Comparison of ENCODE assay signal across 13 cellular contexts in genomic region chr1:40819101-40819500, GRCh38. TPM values are rescaled to one million over a fixed set of nuclear protein-coding genes. Genes with fewer than 3 reads are reported as not detected.
DNase-seq lines count a peak whose midpoint lies in the region; ATAC-seq and TF ChIP-seq lines count a peak whose summit lies in the region.
"Had no signal": no experiment of that assay in that cellular context is flagged by ENCODE, and none has a peak within 500 bp of the region (broad histone marks: within the 10 kb centered on the region; RNA-seq: fewer than 3 reads in every experiment).

No MANE protein-coding gene starts in this region.

- ATAC-seq in HG03469 (IDR thresholded peaks at IDR 0.05; ENCODE audit: unreplicated experiment) = no peak

- no peak overlapping the region for H2BK120ac ChIP-seq in mesendoderm (ENCODE audit: low read depth, low read length)

- H3K4me3 Mint-ChIP-seq in activated naive CD8-positive, alpha-beta T cell treated with anti-CD3 and anti-CD28 coated beads for 36 hours = peak overlapping the region; percentile 76

- H3K27me3 ChIP-seq in ACC112 (ENCODE audit: insufficient read depth, low read length) (peaks cover 21% of the 10 kb centered on the region), DOHH2 (ENCODE audit: control insufficient read depth, low read length) (peaks cover 22% of the 10 kb centered on the region), mesendoderm (ENCODE audit: insufficient read depth, low read length, poor library complexity) (no peaks in the 10 kb centered on the region), colonic mucosa (no peaks in the 10 kb centered on the region)

- peak overlapping the region; percentile 74 for H3K56ac ChIP-seq in mesendoderm (ENCODE audit: low read length)

- no CpG with 5 or more reads among the region's 26 CpGs for WGBS in mesendoderm (ENCODE audit: extremely low coverage, insufficient coverage, low lambda C conversion rate)

- TF ChIP-seq CTCF in DOHH2 (IDR thresholded peaks at IDR 0.05; ENCODE audit: low read depth, low read length, poor library complexity, severe bottlenecking) = no peak
- no peak for TF ChIP-seq CTCF in colonic mucosa (IDR thresholded peaks at IDR 0.05)

- H3K4me1 Mint-ChIP-seq in activated naive CD8-positive, alpha-beta T cell treated with anti-CD3 and anti-CD28 coated beads for 36 hours = peaks cover 9% of the 10 kb centered on the region

- H3K36me3 ChIP-seq in ACC112 (ENCODE audit: insufficient read depth, low read length) (no peaks in the 10 kb centered on the region), DOHH2 (ENCODE audit: control insufficient read depth, low read length) (no peaks in the 10 kb centered on the region), mesendoderm (ENCODE audit: control insufficient read depth, insufficient read depth, low read length) (no peaks in the 10 kb centered on the region), colonic mucosa (no peaks in the 10 kb centered on the region)

- H3K27ac ChIP-seq in ACC112 (ENCODE audit: low read depth, low read length) = no peak overlapping the region
- H3K27ac ChIP-seq in DOHH2 (ENCODE audit: low read depth, low read length) = no peak overlapping the region
- H3K27ac ChIP-seq in mesendoderm (ENCODE audit: low read depth, low read length) = no peak overlapping the region
- H3K27ac ChIP-seq in colonic mucosa = no peak overlapping the region
- H3K27ac ChIP-seq: C4-2B, stomach had no signal

- in situ Hi-C loops in KBM-7 (cut with MboI; ENCODE audit: low pct_unique_long_range_greater_than_20kb, low sequenced_read_pairs) = no loop called here

- H3K9me2 ChIP-seq in DOHH2 (replicated peaks; ENCODE audit: control insufficient read depth, low read length) = no peaks in the 10 kb centered on the region

- H3K9me3 Mint-ChIP-seq in activated naive CD8-positive, alpha-beta T cell treated with anti-CD3 and anti-CD28 coated beads for 36 hours = no peaks in the 10 kb centered on the region

- H2AFZ ChIP-seq in ACC112 (ENCODE audit: low read length, unreplicated experiment) = no peak overlapping the region

- no peak overlapping the region for H4K8ac ChIP-seq in mesendoderm (ENCODE audit: low read depth, low read length)

- H3K23ac ChIP-seq in mesendoderm (ENCODE audit: low read length) = no peak overlapping the region

- no peaks in the 10 kb centered on the region for H4K20me1 ChIP-seq in DOHH2 (ENCODE audit: control insufficient read depth, insufficient read depth, low read depth, low read length)

- H3K9me3 ChIP-seq in DOHH2 (ENCODE audit: control insufficient read depth, insufficient read depth, low read length) (no peaks in the 10 kb centered on the region), colonic mucosa (no peaks in the 10 kb centered on the region)
- H3K9me3 ChIP-seq: stomach had no signal

- H3K4ac ChIP-seq in mesendoderm (ENCODE audit: low read depth, low read length) = no peak overlapping the region

- H3K79me1 ChIP-seq in mesendoderm (ENCODE audit: low read length) = no peaks in the 10 kb centered on the region

- no peak overlapping the region for H2BK15ac ChIP-seq in mesendoderm (replicated peaks; ENCODE audit: low read depth)

- no peaks in the 10 kb centered on the region for H3K79me2 ChIP-seq in ACC112 (ENCODE audit: control insufficient read depth, insufficient read depth, low read length, unreplicated experiment)
- H3K79me2 ChIP-seq in DOHH2 (ENCODE audit: control insufficient read depth, low read length) = no peaks in the 10 kb centered on the region
- H3K79me2 ChIP-seq in mesendoderm (ENCODE audit: control insufficient read depth, insufficient read depth, low read length) = no peaks in the 10 kb centered on the region

- H3K36me3 Mint-ChIP-seq in activated naive CD8-positive, alpha-beta T cell treated with anti-CD3 and anti-CD28 coated beads for 36 hours = no peaks in the 10 kb centered on the region

- no peaks in the 10 kb centered on the region for H3F3A ChIP-seq in DOHH2 (ENCODE audit: control insufficient read depth, insufficient read depth)

- no peak for DNase-seq in activated naive CD8-positive, alpha-beta T cell treated with anti-CD3 and anti-CD28 coated beads for 36 hours
- DNase-seq in mesendoderm (no peak), KBM-7 (no peak), EL (no peak), colonic mucosa (no peak)
- DNase-seq: hippocampal formation, SHP77 treated with DMSO at 0.1 percent for 48 hours had no signal

- no peak overlapping the region for H4K5ac ChIP-seq in mesendoderm (ENCODE audit: low read length)

- H3K4me2 ChIP-seq in DOHH2 (ENCODE audit: low read length) (peak overlapping the region; percentile 50; the same call in 1 of the 2 replicates), mesendoderm (ENCODE audit: low read length) (no peak overlapping the region)

- no peak overlapping the region for H2BK5ac ChIP-seq in mesendoderm (ENCODE audit: low read length)

- H3K18ac ChIP-seq in mesendoderm (ENCODE audit: low read length) = no peak overlapping the region

- H3K27me3 Mint-ChIP-seq in activated naive CD8-positive, alpha-beta T cell treated with anti-CD3 and anti-CD28 coated beads for 36 hours = peaks cover 3% of the 10 kb centered on the region

- no peaks in the 10 kb centered on the region for H3K4me1 ChIP-seq in ACC112 (ENCODE audit: control insufficient read depth, insufficient read depth, low read length, unreplicated experiment)
- 0 out of 2 replicates have a peak, but pooled peaks cover 7% of the 10 kb centered on the region for H3K4me1 ChIP-seq in DOHH2 (ENCODE audit: control insufficient read depth, low read length)
- no peaks in the 10 kb centered on the region for H3K4me1 ChIP-seq in mesendoderm (ENCODE audit: control insufficient read depth, low read depth, low read length)
- no peaks in the 10 kb centered on the region for H3K4me1 ChIP-seq in colonic mucosa

- intact Hi-C loops in colonic mucosa (cut with DNase I) = no loop called here

- H3K9ac ChIP-seq in mesendoderm (ENCODE audit: low read length) (peak overlapping the region; percentile 40), colonic mucosa (ENCODE audit: low read depth in 2 of 2, low read length in 2 of 2) (no peak overlapping the region)

- 0 out of 2 replicates have a peak overlapping the region, but pooled peaks have one; percentile 69 for H3K4me3 ChIP-seq in ACC112 (ENCODE audit: low read depth, low read length)
- H3K4me3 ChIP-seq in DOHH2 (ENCODE audit: low read length) = no peak overlapping the region
- no peak overlapping the region for H3K4me3 ChIP-seq in mesendoderm (ENCODE audit: low read length)
- H3K4me3 ChIP-seq in colonic mucosa = no peak overlapping the region
- H3K4me3 ChIP-seq: K562 had no signal

- H3K27ac Mint-ChIP-seq in activated naive CD8-positive, alpha-beta T cell treated with anti-CD3 and anti-CD28 coated beads for 36 hours = no peak overlapping the region

- H2AK5ac ChIP-seq in mesendoderm (ENCODE audit: low read length) = no peak overlapping the region

RNA-seq across cellular contexts. Expression of gene KCNQ4, which starts 35.5 kb away (rescaled TPM):
- under 1 TPM; 0.64 to 0.82 TPM for total RNA-seq in activated naive CD8-positive, alpha-beta T cell treated with anti-CD3 and anti-CD28 coated beads for 36 hours
- 0.63 TPM for polyA plus RNA-seq in mesendoderm (2013, experiment 1 of 2)
- 0.56 TPM for polyA plus RNA-seq in mesendoderm (2013, experiment 2 of 2)
- total RNA-seq in colonic mucosa = 1 to 10 TPM; 1.8 to 1.9 TPM

RNA-seq across cellular contexts. Expression of gene CITED4, which starts 43.1 kb away (rescaled TPM):
- total RNA-seq in activated naive CD8-positive, alpha-beta T cell treated with anti-CD3 and anti-CD28 coated beads for 36 hours = 1 to 10 TPM; 4.3 to 5.3 TPM
- 12.3 TPM for polyA plus RNA-seq in mesendoderm (2013, experiment 1 of 2)
- 12.8 TPM for polyA plus RNA-seq in mesendoderm (2013, experiment 2 of 2)
- total RNA-seq in colonic mucosa = 1 to 10 TPM; 3.4 to 5.8 TPM
